In genomic region chr7:150911590-150912267, GRCh38 we compare ENCODE assay signal across 32 cellular contexts. TPM values are rescaled to one million over a fixed set of nuclear protein-coding genes. Genes with fewer than 3 reads are reported as not detected.
"Had no signal": no experiment of that assay in that cellular context is flagged by ENCODE, and none has a peak within 500 bp of the region (broad histone marks: within the 10 kb centered on the region; RNA-seq: fewer than 3 reads in every experiment).

No MANE protein-coding gene starts in this region.

- DNase-seq: activated B cell treated with CpG ODN at 0.5 μM for 24 hours; activated CD4-positive, alpha-beta memory T cell treated with anti-CD3 and anti-CD28 coated beads for 36 hours; activated CD4-positive, alpha-beta T cell treated with anti-CD3 and anti-CD28 coated beads for 4 hours; activated CD4-positive, alpha-beta T cell treated with anti-CD3 and anti-CD28 coated beads, Interleukin-2, amount 50 U/mL, for 1 hour; activated CD4-positive, CD25-positive, alpha-beta regulatory T cell treated with anti-CD3 and anti-CD28 coated beads, Interleukin-2, amount 50 U/mL, for 72 hours; activated CD8-positive, alpha-beta memory T cell treated with anti-CD3 and anti-CD28 coated beads, Interleukin-2, amount 50 U/mL, for 4 hours; activated naive CD4-positive, alpha-beta T cell; activated naive CD4-positive, alpha-beta T cell treated with anti-CD3 and anti-CD28 coated beads, Interleukin-2, amount 50 U/mL, for 16 hours; activated naive CD8-positive, alpha-beta T cell treated with anti-CD3 and anti-CD28 coated beads for 36 hours; activated T-cell treated with anti-CD3 and anti-CD28 coated beads for 4 hours; activated T-cell treated with anti-CD3 and anti-CD28 coated beads, Interleukin-2, amount 50 U/mL, for 4 hours; amniotic stem cell; aorta; brain microvascular endothelial cell; central memory CD4-positive, alpha-beta T cell; MM.1S; MV-4-11; NCI-H1092; NCI-H1436 treated with DMSO at 0.1 percent for 48 hours; NCI-H187 treated with DMSO at 0.1 percent for 48 hours; NCI-H2081; NCI-H345; NCI-H510A; NCI-H526; NCI-H748 treated with DMSO at 0.1 percent for 48 hours; NK-92 treated with Interleukin-12 subunit alpha and Interleukin-12 subunit beta, amount 100 ng/mL, for 24 hours; PC-3; SIG-M5; T-cell; T-helper 17 cell had no signal

- H3K27me3 Mint-ChIP-seq: activated CD4-positive, alpha-beta memory T cell treated with anti-CD3 and anti-CD28 coated beads for 36 hours had no signal

- H3K27ac Mint-ChIP-seq: activated B cell treated with CpG ODN at 0.5 μM for 24 hours; activated CD4-positive, alpha-beta memory T cell treated with anti-CD3 and anti-CD28 coated beads for 36 hours; activated naive CD8-positive, alpha-beta T cell treated with anti-CD3 and anti-CD28 coated beads for 36 hours; activated T-helper 1 cell treated with anti-CD3 and anti-CD28 coated beads, Interleukin-12 subunit alpha, Interleukin-12 subunit beta, Interleukin-2, Interleukin-4 antibody, amounts not matched to agents 30 ng/mL and 10 ng/mL and 1 ng/mL, durations not matched to agents 14 hours and 24 hours and 36 hours; T-helper 17 cell had no signal

- H3K4me3 Mint-ChIP-seq: activated B cell treated with CpG ODN at 0.5 μM for 24 hours; activated CD4-positive, alpha-beta memory T cell treated with anti-CD3 and anti-CD28 coated beads for 36 hours; activated naive CD8-positive, alpha-beta T cell treated with anti-CD3 and anti-CD28 coated beads for 36 hours; activated T-cell treated with anti-CD3 and anti-CD28 coated beads, Interleukin-2, amount 50 U/mL, for 4 hours; activated T-helper 1 cell treated with anti-CD3 and anti-CD28 coated beads, Interleukin-12 subunit alpha, Interleukin-12 subunit beta, Interleukin-2, Interleukin-4 antibody, amounts not matched to agents 30 ng/mL and 10 ng/mL and 1 ng/mL, durations not matched to agents 14 hours and 24 hours and 36 hours; T-cell; T-helper 17 cell had no signal

- H3K4me1 Mint-ChIP-seq: activated B cell treated with CpG ODN at 0.5 μM for 24 hours had no signal

- H3K9me3 Mint-ChIP-seq: activated B cell treated with CpG ODN at 0.5 μM for 24 hours; activated CD4-positive, alpha-beta memory T cell treated with anti-CD3 and anti-CD28 coated beads for 36 hours; activated T-cell treated with anti-CD3 and anti-CD28 coated beads, Interleukin-2, amount 50 U/mL, for 4 hours; activated T-helper 1 cell treated with anti-CD3 and anti-CD28 coated beads, Interleukin-12 subunit alpha, Interleukin-12 subunit beta, Interleukin-2, Interleukin-4 antibody, amounts not matched to agents 30 ng/mL and 10 ng/mL and 1 ng/mL, durations not matched to agents 14 hours and 24 hours and 36 hours; T-cell had no signal

- H3K36me3 Mint-ChIP-seq: activated CD4-positive, alpha-beta memory T cell treated with anti-CD3 and anti-CD28 coated beads for 36 hours; activated naive CD8-positive, alpha-beta T cell treated with anti-CD3 and anti-CD28 coated beads for 36 hours; T-cell had no signal

RNA-seq across cellular contexts. Expression of gene AOC1, which starts 59.4 kb away (rescaled TPM):
- total RNA-seq: activated B cell treated with CpG ODN at 0.5 μM for 24 hours; activated CD4-positive, alpha-beta memory T cell treated with anti-CD3 and anti-CD28 coated beads for 36 hours; activated naive CD8-positive, alpha-beta T cell treated with anti-CD3 and anti-CD28 coated beads for 36 hours; activated T-helper 1 cell treated with anti-CD3 and anti-CD28 coated beads, Interleukin-12 subunit alpha, Interleukin-12 subunit beta, Interleukin-2, Interleukin-4 antibody, amounts not matched to agents 30 ng/mL and 10 ng/mL and 1 ng/mL, durations not matched to agents 14 hours and 24 hours and 36 hours; LHCN-M2; PC-3; T-helper 17 cell had no signal
